ENCODE assay signal across 37 cellular contexts in the genomic region with DNA sequence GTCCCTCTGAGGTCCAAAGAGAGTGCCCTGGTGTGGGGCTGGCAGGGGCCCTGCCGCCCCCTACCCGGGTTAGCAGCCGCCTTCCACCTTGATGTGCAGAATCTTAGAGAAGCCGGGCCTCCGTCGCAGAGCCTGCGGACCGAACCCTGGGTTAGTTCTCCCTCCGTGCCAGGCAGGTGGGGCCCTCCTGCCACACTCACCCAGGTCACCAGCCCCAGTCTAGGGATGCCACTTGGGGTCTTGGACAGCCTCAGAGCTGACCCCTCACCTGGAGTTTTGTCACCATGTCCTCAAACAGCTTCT. TPM values are rescaled to one million over a fixed set of nuclear protein-coding genes. Genes with fewer than 3 reads are reported as not detected.
"Had no signal": no experiment of that assay in that cellular context is flagged by ENCODE, and none has a peak within 500 bp of the region (broad histone marks: within the 10 kb centered on the region; RNA-seq: fewer than 3 reads in every experiment).

No MANE protein-coding gene starts in this region.

- H3K4me1 Mint-ChIP-seq: activated B cell treated with CpG ODN at 0.5 μM for 24 hours; activated CD4-positive, alpha-beta memory T cell treated with anti-CD3 and anti-CD28 coated beads, Interleukin-2, amount 10 ng/mL, durations not matched to agents 7 days and 5 days; activated CD4-positive, alpha-beta T cell treated with anti-CD3 and anti-CD28 coated beads, Interleukin-2, amount 10 ng/mL, durations not matched to agents 24 days and 14 days; activated naive CD8-positive, alpha-beta T cell treated with anti-CD3 and anti-CD28 coated beads for 36 hours; activated naive CD8-positive, alpha-beta T cell treated with anti-CD3 and anti-CD28 coated beads, Interleukin-2, amount 50 U/mL, for 24 hours had no signal

- H3K27me3 ChIP-seq: adrenal gland, body of pancreas, esophagus squamous epithelium, gastroesophageal sphincter had no signal

- H3K4me1 ChIP-seq: body of pancreas, gastroesophageal sphincter had no signal

- H3K27ac ChIP-seq: adrenal gland, body of pancreas, epithelial cell of prostate, esophagus squamous epithelium, gastroesophageal sphincter, WERI-Rb-1 had no signal

- H3K9me3 Mint-ChIP-seq: activated B cell treated with CpG ODN at 0.5 μM for 24 hours; activated CD4-positive, alpha-beta memory T cell treated with anti-CD3 and anti-CD28 coated beads, Interleukin-2, amount 10 ng/mL, durations not matched to agents 7 days and 5 days; activated CD4-positive, alpha-beta T cell treated with anti-CD3 and anti-CD28 coated beads, Interleukin-2, amount 10 ng/mL, durations not matched to agents 24 days and 14 days; activated naive CD4-positive, alpha-beta T cell treated with anti-CD3 and anti-CD28 coated beads for 36 hours; activated naive CD4-positive, alpha-beta T cell treated with anti-CD3 and anti-CD28 coated beads, Interleukin-2, amount 50 U/mL, for 24 hours; activated naive CD8-positive, alpha-beta T cell treated with anti-CD3 and anti-CD28 coated beads for 36 hours; activated naive CD8-positive, alpha-beta T cell treated with anti-CD3 and anti-CD28 coated beads, Interleukin-2, amount 50 U/mL, for 24 hours; activated T-helper 1 cell treated with anti-CD3 and anti-CD28 coated beads, Interleukin-12 subunit alpha, Interleukin-12 subunit beta, Interleukin-2, Interleukin-4 antibody, amounts not matched to agents 30 ng/mL and 10 ng/mL and 1 ng/mL, durations not matched to agents 14 hours and 24 hours and 36 hours; activated T-helper 2 cell treated with anti-CD3 and anti-CD28 coated beads, Interferon-gamma antibody, Interleukin-2, Interleukin-4, amounts not matched to agents 10 μg/mL and 5 μg/mL and 100 μg/mL, durations not matched to agents 14 hours and 24 hours and 36 hours; effector memory CD8-positive, alpha-beta T cell; T-helper 2 cell treated with Interferon-gamma antibody and Interleukin-4, amounts not matched to agents 5 μg/mL and 100 μg/mL, for 36 hours had no signal

- DNase-seq: activated B cell treated with CpG ODN at 0.5 μM for 24 hours; activated CD4-positive, alpha-beta memory T cell treated with anti-CD3 and anti-CD28 coated beads, Interleukin-2, amount 10 ng/mL, durations not matched to agents 7 days and 5 days; activated CD4-positive, alpha-beta T cell treated with anti-CD3 and anti-CD28 coated beads, Interleukin-2, amount 10 ng/mL, durations not matched to agents 24 days and 14 days; activated CD4-positive, alpha-beta T cell treated with anti-CD3 and anti-CD28 coated beads, Interleukin-2, amount 50 U/mL, for 4 hours; activated CD8-positive, alpha-beta memory T cell treated with anti-CD3 and anti-CD28 coated beads, Interleukin-2, amount 50 U/mL, for 48 hours; activated effector memory CD4-positive, alpha-beta T cell treated with anti-CD3 and anti-CD28 coated beads, Interleukin-2, amount 50 U/mL, for 16 hours; activated naive CD4-positive, alpha-beta T cell treated with anti-CD3 and anti-CD28 coated beads for 36 hours; activated naive CD8-positive, alpha-beta T cell treated with anti-CD3 and anti-CD28 coated beads for 36 hours; activated naive CD8-positive, alpha-beta T cell treated with anti-CD3 and anti-CD28 coated beads, Interleukin-2, amount 50 U/mL, for 24 hours; activated T-cell treated with anti-CD3 and anti-CD28 coated beads, Interleukin-2, amount 50 U/mL, for 48 hours; adrenal gland; amygdala; aorta; body of pancreas; cortex of kidney; dermis blood vessel endothelial cell; effector CD4-positive, alpha-beta T cell; effector memory CD8-positive, alpha-beta T cell; esophagus squamous epithelium; foreskin melanocyte; T-helper 1 cell; T-helper 17 cell; T1000; WERI-Rb-1 had no signal

- H3K4me3 ChIP-seq: adrenal gland, body of pancreas, esophagus squamous epithelium, gastroesophageal sphincter had no signal

- H3K27me3 Mint-ChIP-seq: activated B cell treated with CpG ODN at 0.5 μM for 24 hours; activated CD4-positive, alpha-beta memory T cell treated with anti-CD3 and anti-CD28 coated beads, Interleukin-2, amount 10 ng/mL, durations not matched to agents 7 days and 5 days; activated CD4-positive, alpha-beta T cell treated with anti-CD3 and anti-CD28 coated beads, Interleukin-2, amount 10 ng/mL, durations not matched to agents 24 days and 14 days; activated naive CD4-positive, alpha-beta T cell treated with anti-CD3 and anti-CD28 coated beads, Interleukin-2, amount 50 U/mL, for 24 hours; activated naive CD8-positive, alpha-beta T cell treated with anti-CD3 and anti-CD28 coated beads for 36 hours; activated naive CD8-positive, alpha-beta T cell treated with anti-CD3 and anti-CD28 coated beads, Interleukin-2, amount 50 U/mL, for 24 hours; effector memory CD8-positive, alpha-beta T cell; T-helper 17 cell had no signal

- H3K27ac Mint-ChIP-seq: activated B cell treated with CpG ODN at 0.5 μM for 24 hours; activated CD4-positive, alpha-beta memory T cell treated with anti-CD3 and anti-CD28 coated beads, Interleukin-2, amount 10 ng/mL, durations not matched to agents 7 days and 5 days; activated CD4-positive, alpha-beta T cell treated with anti-CD3 and anti-CD28 coated beads, Interleukin-2, amount 10 ng/mL, durations not matched to agents 24 days and 14 days; activated naive CD4-positive, alpha-beta T cell treated with anti-CD3 and anti-CD28 coated beads for 36 hours; activated naive CD4-positive, alpha-beta T cell treated with anti-CD3 and anti-CD28 coated beads, Interleukin-2, amount 50 U/mL, for 24 hours; activated naive CD8-positive, alpha-beta T cell treated with anti-CD3 and anti-CD28 coated beads for 36 hours; activated naive CD8-positive, alpha-beta T cell treated with anti-CD3 and anti-CD28 coated beads, Interleukin-2, amount 50 U/mL, for 24 hours; activated T-helper 1 cell treated with anti-CD3 and anti-CD28 coated beads, Interleukin-12 subunit alpha, Interleukin-12 subunit beta, Interleukin-2, Interleukin-4 antibody, amounts not matched to agents 30 ng/mL and 10 ng/mL and 1 ng/mL, durations not matched to agents 14 hours and 24 hours and 36 hours; activated T-helper 2 cell treated with anti-CD3 and anti-CD28 coated beads, Interferon-gamma antibody, Interleukin-2, Interleukin-4, amounts not matched to agents 10 μg/mL and 5 μg/mL and 100 μg/mL, durations not matched to agents 14 hours and 24 hours and 36 hours; T-helper 2 cell treated with Interferon-gamma antibody and Interleukin-4, amounts not matched to agents 5 μg/mL and 100 μg/mL, for 36 hours had no signal

- H3K4me3 Mint-ChIP-seq: activated B cell treated with CpG ODN at 0.5 μM for 24 hours; activated CD4-positive, alpha-beta memory T cell treated with anti-CD3 and anti-CD28 coated beads, Interleukin-2, amount 10 ng/mL, durations not matched to agents 7 days and 5 days; activated CD4-positive, alpha-beta T cell treated with anti-CD3 and anti-CD28 coated beads, Interleukin-2, amount 10 ng/mL, durations not matched to agents 24 days and 14 days; activated naive CD4-positive, alpha-beta T cell treated with anti-CD3 and anti-CD28 coated beads for 36 hours; activated naive CD4-positive, alpha-beta T cell treated with anti-CD3 and anti-CD28 coated beads, Interleukin-2, amount 50 U/mL, for 24 hours; activated naive CD8-positive, alpha-beta T cell treated with anti-CD3 and anti-CD28 coated beads for 36 hours; activated naive CD8-positive, alpha-beta T cell treated with anti-CD3 and anti-CD28 coated beads, Interleukin-2, amount 50 U/mL, for 24 hours; activated T-helper 1 cell treated with anti-CD3 and anti-CD28 coated beads, Interleukin-12 subunit alpha, Interleukin-12 subunit beta, Interleukin-2, Interleukin-4 antibody, amounts not matched to agents 30 ng/mL and 10 ng/mL and 1 ng/mL, durations not matched to agents 14 hours and 24 hours and 36 hours; effector memory CD8-positive, alpha-beta T cell; T-helper 17 cell; T-helper 2 cell treated with Interferon-gamma antibody and Interleukin-4, amounts not matched to agents 5 μg/mL and 100 μg/mL, for 36 hours had no signal

- ATAC-seq: activated CD4-positive, CD25-positive, alpha-beta regulatory T cell treated with anti-CD3 and anti-CD28 coated beads, Interleukin-2, amount 50 U/mL, for 24 hours; activated naive CD8-positive, alpha-beta T cell treated with anti-CD3 and anti-CD28 coated beads, Interleukin-2, amount 50 U/mL, for 24 hours; body of pancreas; effector memory CD8-positive, alpha-beta T cell; gastroesophageal sphincter; T-helper 17 cell had no signal

- H3K9me3 ChIP-seq: adrenal gland, body of pancreas, esophagus squamous epithelium, gastroesophageal sphincter had no signal

RNA-seq across cellular contexts. Expression of a gene that starts 34.5 kb away (rescaled TPM):
- total RNA-seq: activated B cell treated with CpG ODN at 0.5 μM for 24 hours; activated CD4-positive, alpha-beta memory T cell treated with anti-CD3 and anti-CD28 coated beads, Interleukin-2, amount 10 ng/mL, durations not matched to agents 7 days and 5 days; aorta; body of pancreas; chondrocyte; dermis blood vessel endothelial cell; endothelial cell of umbilical vein; fibroblast of lung; fibroblast of villous mesenchyme; gastroesophageal sphincter; glomerular endothelial cell had no signal
- polyA plus RNA-seq: aorta, endothelial cell of umbilical vein, esophagus, fibroblast of lung had no signal
